8 cellular contexts compared by ENCODE assay signal in genomic region chr9:117411547-117411946, GRCh38. TPM values are rescaled to one million over a fixed set of nuclear protein-coding genes. Genes with fewer than 3 reads are reported as not detected.
A peak's percentile ranks its signal among the peaks of the same experiment; 100 is the strongest.
DNase-seq lines count a peak whose midpoint lies in the region; ATAC-seq, FAIRE-seq and TF ChIP-seq lines count a peak whose summit lies in the region.

No MANE protein-coding gene starts in this region.

- TF ChIP-seq CTCF in Loucy (conservative IDR thresholded peaks at IDR 0.05; ENCODE audit: low read length) (peak; percentile 40), astrocyte (IDR thresholded peaks at IDR 0.05; ENCODE audit: insufficient read depth, low read depth, low read length) (peak; percentile 61), kidney (IDR thresholded peaks at IDR 0.05; ENCODE audit: borderline replicate concordance, extremely low read depth, insufficient read depth) (peak; percentile 47), upper lobe of right lung (IDR thresholded peaks at IDR 0.05) (peak; percentile 40)

- no peaks in the 10 kb centered on the region for H3K36me3 Mint-ChIP-seq in astrocyte (ENCODE audit: low read depth, unreplicated experiment)

- no peak overlapping the region for H3K4me3 Mint-ChIP-seq in astrocyte (ENCODE audit: unreplicated experiment)

- H3K4me3 ChIP-seq in Loucy (ENCODE audit: low read length, poor library complexity, severe bottlenecking), result no peak overlapping the region
- no peak overlapping the region for H3K4me3 ChIP-seq in astrocyte (ENCODE audit: insufficient read depth, low read depth, low read length)
- no peak overlapping the region for H3K4me3 ChIP-seq in kidney (ENCODE audit: low read length in 2 of 2)
- H3K4me3 ChIP-seq in upper lobe of right lung, result no peak overlapping the region

- H3K9me3 Mint-ChIP-seq in astrocyte (ENCODE audit: unreplicated experiment), result no peaks in the 10 kb centered on the region

- H3K27me3 ChIP-seq in Loucy (ENCODE audit: insufficient read depth, low read length, poor library complexity, severe bottlenecking), result no peaks in the 10 kb centered on the region
- H3K27me3 ChIP-seq in astrocyte (ENCODE audit: insufficient read depth, low read length), result peaks cover 39% of the 10 kb centered on the region
- peaks cover 46% of the 10 kb centered on the region for H3K27me3 ChIP-seq in upper lobe of right lung

- H3K4me1 Mint-ChIP-seq in astrocyte (ENCODE audit: low read depth, unreplicated experiment), result no peaks in the 10 kb centered on the region

- H3K36me3 ChIP-seq in Loucy (ENCODE audit: insufficient read depth, low read length) (no peaks in the 10 kb centered on the region), astrocyte (ENCODE audit: insufficient read depth, low read length) (no peaks in the 10 kb centered on the region), kidney (ENCODE audit: control insufficient read depth in 1 of 2, insufficient read depth in 2 of 2, low read length in 2 of 2) (no peaks in the 10 kb centered on the region), upper lobe of right lung (no peaks in the 10 kb centered on the region)

- H2AFZ ChIP-seq in Loucy (ENCODE audit: low read length), result no peak overlapping the region
- no peak overlapping the region for H2AFZ ChIP-seq in astrocyte (ENCODE audit: low read depth, low read length)

- H3K27me3 Mint-ChIP-seq in astrocyte (ENCODE audit: low read depth, unreplicated experiment), result peaks cover 29% of the 10 kb centered on the region

- H3K4me1 ChIP-seq in Loucy (ENCODE audit: insufficient read depth, low read length, poor library complexity, severe bottlenecking) (no peaks in the 10 kb centered on the region), astrocyte (ENCODE audit: insufficient read depth, low read length) (no peaks in the 10 kb centered on the region), kidney (ENCODE audit: control insufficient read depth in 1 of 2, insufficient read depth in 1 of 2, low read depth in 1 of 2, low read length in 2 of 2) (peaks cover 0 to 4% of the 10 kb centered on the region in 2 donors), upper lobe of right lung (peaks cover 5% of the 10 kb centered on the region)

- peak; percentile 37 for ATAC-seq in upper lobe of right lung
- no peak for ATAC-seq in activated CD4-positive, CD25-positive, alpha-beta regulatory T cell treated with anti-CD3 and anti-CD28 coated beads, Interleukin-2, amount 50 U/mL, for 24 hours

- H3K9me3 ChIP-seq in Loucy (ENCODE audit: insufficient read depth, low read depth, low read length) (peaks cover 2% of the 10 kb centered on the region; the same call in 1 of the 2 replicates), astrocyte (ENCODE audit: insufficient read depth, low read depth, low read length) (no peaks in the 10 kb centered on the region), kidney (ENCODE audit: control insufficient read depth in 1 of 2, low read length in 2 of 2) (no peaks in the 10 kb centered on the region), upper lobe of right lung (no peaks in the 10 kb centered on the region)

- no peaks in the 10 kb centered on the region for H3K9me2 ChIP-seq in Loucy (replicated peaks; ENCODE audit: low read depth, low read length)

- no peak overlapping the region for H3K27ac ChIP-seq in astrocyte (ENCODE audit: low read depth, low read length)
- H3K27ac ChIP-seq in kidney (ENCODE audit: low read depth in 2 of 2, low read length in 2 of 2), result no peak overlapping the region
- H3K27ac ChIP-seq in upper lobe of right lung, result no peak overlapping the region

- intact Hi-C loops in kidney (cut with DNase I) (no loop called here), upper lobe of right lung (cut with DNase I) (no loop called here)

- no peak for FAIRE-seq in astrocyte (lab: Jason Lieb, UNC)
- FAIRE-seq in kidney (lab: Jason Lieb, UNC), result no peak

- no peaks in the 10 kb centered on the region for H3F3A ChIP-seq in Loucy (ENCODE audit: low read depth)

- H3K4me2 ChIP-seq in Loucy (ENCODE audit: low read depth, low read length, poor library complexity, severe bottlenecking) (no peak overlapping the region), astrocyte (ENCODE audit: low read length) (no peak overlapping the region)

- no peaks in the 10 kb centered on the region for H3K79me2 ChIP-seq in Loucy (ENCODE audit: insufficient read depth, low read length)
- no peaks in the 10 kb centered on the region for H3K79me2 ChIP-seq in astrocyte (ENCODE audit: insufficient read depth, low read length)

- H3K9ac ChIP-seq in Loucy (ENCODE audit: low read depth, low read length, poor library complexity, severe bottlenecking), result no peak overlapping the region
- no peak overlapping the region for H3K9ac ChIP-seq in astrocyte (ENCODE audit: low read length)
- H3K9ac ChIP-seq in kidney (ENCODE audit: low read length in 2 of 2), result no peak overlapping the region

- no peaks in the 10 kb centered on the region for H4K20me1 ChIP-seq in Loucy (ENCODE audit: insufficient read depth, low read length, poor library complexity, severe bottlenecking)
- H4K20me1 ChIP-seq in astrocyte (ENCODE audit: insufficient read depth, low read length), result no peaks in the 10 kb centered on the region

- H3K27ac Mint-ChIP-seq in astrocyte (ENCODE audit: unreplicated experiment), result no peak overlapping the region

- DNase-seq in NCI-H524 (lab: John Stamatoyannopoulos, UW), result peak; percentile 29 to 74
- no peak for DNase-seq in NCI-H524 treated with DMSO at 0.1 percent for 48 hours (lab: John Stamatoyannopoulos, UW)
- no peak for DNase-seq in astrocyte (ENCODE audit: low read depth)
- no peak for DNase-seq in kidney
- no peak for DNase-seq in upper lobe of right lung
- DNase-seq in NCI-H128 (lab: John Stamatoyannopoulos, UW; ENCODE audit: unreplicated experiment), result no peak

RNA-seq across cellular contexts. Expression of gene ASTN2, which starts 3.3 kb away (rescaled TPM):
- total RNA-seq in astrocyte (12.7 and 13.6 TPM in 2 replicates), kidney (11.5 TPM), upper lobe of right lung (3.8 TPM)
- 7.6 TPM for polyA plus RNA-seq in kidney (ENCODE audit: insufficient read depth, low read depth, low replicate concordance)

Comparison
In these comparisons a context has a peak if more than half of its experiments do, and no peak if none do; other contexts are left out.
1. DNase-seq: peak in NCI-H524 (2 of 2); none in NCI-H524 treated with DMSO at 0.1 percent for 48 hours (single experiment), astrocyte (single experiment), kidney (single experiment), upper lobe of right lung (single experiment) and NCI-H128 (single experiment).
2. Peak in every context shown above with its lines, with median percentiles within 50 percentile points of each other: CTCF ChIP-seq.